17 cellular contexts compared by ENCODE assay signal in the genomic region with DNA sequence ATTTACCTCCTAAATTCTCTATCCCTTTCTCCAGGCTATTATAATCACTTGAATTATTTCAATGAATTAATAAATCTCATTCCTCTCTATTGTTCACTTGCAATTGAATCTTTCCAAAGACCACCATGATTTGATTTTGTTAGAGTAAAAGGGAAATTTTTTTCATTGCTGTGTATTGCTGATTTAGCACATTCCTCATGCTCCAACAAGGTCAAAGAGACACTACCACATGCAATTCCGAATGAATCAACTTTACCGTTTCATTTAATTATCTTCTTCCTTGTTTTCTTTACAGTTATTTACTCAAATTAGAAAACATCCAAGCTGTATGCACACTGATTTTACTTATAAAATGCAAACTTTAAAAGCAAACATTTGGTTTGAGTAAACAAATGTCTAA. TPM values are rescaled to one million over a fixed set of nuclear protein-coding genes. Genes with fewer than 3 reads are reported as not detected.
DNase-seq lines count a peak whose midpoint lies in the region; ATAC-seq and TF ChIP-seq lines count a peak whose summit lies in the region.
"Had no signal": no experiment of that assay in that cellular context is flagged by ENCODE, and none has a peak within 500 bp of the region (broad histone marks: within the 10 kb centered on the region; RNA-seq: fewer than 3 reads in every experiment).

No MANE protein-coding gene starts in this region.

- 50% methylated on average over 2 of the region's 2 CpGs for WGBS in right cardiac atrium
- 45 to 49% methylated on average over 2 of the region's 2 CpGs for WGBS in lower leg skin, 2 donors

- no peaks in the 10 kb centered on the region for H3K4me1 Mint-ChIP-seq in naive thymus-derived CD8-positive, alpha-beta T cell
- H3K4me1 Mint-ChIP-seq: central memory CD8-positive, alpha-beta T cell; naive B cell had no signal

- no peaks in the 10 kb centered on the region for H3K36me3 Mint-ChIP-seq in naive thymus-derived CD8-positive, alpha-beta T cell
- H3K36me3 Mint-ChIP-seq: naive B cell had no signal

- intact Hi-C loops in right cardiac atrium (cut with DNase I) (no loop called here), cardiac septum (cut with DNase I) (no loop called here), gastrocnemius medialis (cut with DNase I; ENCODE audit: low total_unique reads) (loop anchor here (2.0 to 5.0 kb wide), 2 partner anchors 59 to 191 kb away; partner anchors contain the start of genes MTCL3 and RNF146), lower leg skin (cut with DNase I; ENCODE audit: low total_unique reads) (no loop called here)

- peak overlapping the region; percentile 69 for H3K4me3 ChIP-seq in right cardiac atrium (ENCODE audit: low read length)
- peak overlapping the region; percentile 48 to 76 (median 61) for H3K4me3 ChIP-seq in gastrocnemius medialis
- H3K4me3 ChIP-seq in lower leg skin (ENCODE audit: low read depth, poor library complexity, severe bottlenecking): no peak overlapping the region
- H3K4me3 ChIP-seq: GM12878, thyroid gland had no signal

- TF ChIP-seq CTCF in gastrocnemius medialis (IDR thresholded peaks at IDR 0.05 in 4 of 5, conservative IDR thresholded peaks at IDR 0.05 in 1 of 5) (no peak), GM13977 (IDR thresholded peaks at IDR 0.05; ENCODE audit: extremely low read depth, insufficient read depth, missing control alignments) (no peak), lower leg skin (IDR thresholded peaks at IDR 0.05) (no peak)

- no peak overlapping the region for H3K4me3 Mint-ChIP-seq in naive thymus-derived CD8-positive, alpha-beta T cell
- H3K4me3 Mint-ChIP-seq: activated T-cell treated with anti-CD3 and anti-CD28 coated beads, Interleukin-2, amount 50 U/mL, for 24 hours; central memory CD8-positive, alpha-beta T cell; naive B cell had no signal

- H3K36me3 ChIP-seq in gastrocnemius medialis: no peaks in the 10 kb centered on the region
- H3K36me3 ChIP-seq: prostate gland, thyroid gland had no signal

- in situ Hi-C loops in gastrocnemius medialis (cut with MboI; ENCODE audit: low sequenced_read_pairs in 4 of 4) (loop anchor here in 1 of 4 donors (25.0 kb wide), 1 partner anchor 271 kb away; no protein-coding TSS in a partner anchor), GM13977 (cut with MboI; ENCODE audit: low pct_unique_long_range_greater_than_20kb, low sequenced_read_pairs, unreplicated experiment) (no loop called here)

- POLR2A ChIA-PET in naive thymus-derived CD8-positive, alpha-beta T cell (lab: Charles Lee): no interaction called here

- H3K9me3 Mint-ChIP-seq in naive thymus-derived CD8-positive, alpha-beta T cell: no peaks in the 10 kb centered on the region
- H3K9me3 Mint-ChIP-seq: activated T-cell treated with anti-CD3 and anti-CD28 coated beads, Interleukin-2, amount 50 U/mL, for 24 hours; central memory CD8-positive, alpha-beta T cell; naive B cell had no signal

- H3K9me3 ChIP-seq in right cardiac atrium (ENCODE audit: control insufficient read depth, low read length): no peaks in the 10 kb centered on the region
- no peaks in the 10 kb centered on the region for H3K9me3 ChIP-seq in gastrocnemius medialis
- H3K9me3 ChIP-seq: prostate gland, thyroid gland had no signal

- TF ChIP-seq POLR2A in gastrocnemius medialis (IDR thresholded peaks at IDR 0.05) (no peak), lower leg skin (IDR thresholded peaks at IDR 0.05) (no peak)

- no peaks in the 10 kb centered on the region for H3K27me3 ChIP-seq in right cardiac atrium (ENCODE audit: control insufficient read depth, insufficient read depth)
- no peaks in the 10 kb centered on the region for H3K27me3 ChIP-seq in gastrocnemius medialis
- H3K27me3 ChIP-seq: thyroid gland had no signal

- ATAC-seq in right cardiac atrium: no peak
- no peak for ATAC-seq in gastrocnemius medialis
- no peak for ATAC-seq in naive thymus-derived CD8-positive, alpha-beta T cell
- ATAC-seq: GM12878 had no signal

- no peak overlapping the region for H3K27ac Mint-ChIP-seq in naive thymus-derived CD8-positive, alpha-beta T cell
- H3K27ac Mint-ChIP-seq: activated T-cell treated with anti-CD3 and anti-CD28 coated beads, Interleukin-2, amount 50 U/mL, for 24 hours; naive B cell had no signal

- peaks cover 0 to 6% (median 3%) of the 10 kb centered on the region in 5 donors for H3K27me3 Mint-ChIP-seq in naive thymus-derived CD8-positive, alpha-beta T cell
- H3K27me3 Mint-ChIP-seq: activated T-cell treated with anti-CD3 and anti-CD28 coated beads, Interleukin-2, amount 50 U/mL, for 24 hours had no signal

- H3K4me1 ChIP-seq in right cardiac atrium (ENCODE audit: control insufficient read depth, insufficient read depth, low read length): peaks cover 1% of the 10 kb centered on the region
- H3K4me1 ChIP-seq in gastrocnemius medialis: peaks cover 54 to 75% of the 10 kb centered on the region in 2 donors
- H3K4me1 ChIP-seq: prostate gland, thyroid gland had no signal

- no peak overlapping the region for H3K27ac ChIP-seq in right cardiac atrium (ENCODE audit: low read length)
- peak overlapping the region; percentile 88 to 94 (median 91) for H3K27ac ChIP-seq in gastrocnemius medialis

- DNase-seq in right cardiac atrium: no peak
- no peak for DNase-seq in cardiac septum (ENCODE audit: low spot score)
- DNase-seq in iris pigment epithelial cell (ENCODE audit: low read depth): peak; percentile 9
- no peak for DNase-seq in gastrocnemius medialis
- DNase-seq in naive thymus-derived CD8-positive, alpha-beta T cell: no peak
- DNase-seq in GM13977 (ENCODE audit: low spot score): no peak
- DNase-seq in NCI-H2081 (lab: John Stamatoyannopoulos, UW): no peak
- no peak for DNase-seq in lower leg skin (ENCODE audit: low spot score in 2 of 2)
- DNase-seq: activated CD4-positive, alpha-beta T cell treated with anti-CD3 and anti-CD28 coated beads, Interleukin-2, amount 50 U/mL, for 4 hours; activated T-cell treated with anti-CD3 and anti-CD28 coated beads, Interleukin-2, amount 50 U/mL, for 24 hours; naive B cell; NCI-H2029; stimulated activated CD8-positive, alpha-beta memory T cell treated with anti-CD3 and anti-CD28 coated beads, Interleukin-4, amount 100 ng/mL, for 48 hours; thyroid gland had no signal

RNA-seq across cellular contexts. Expression of gene KIAA0408, which starts 1.0 kb away (rescaled TPM):
- total RNA-seq in right cardiac atrium: 1 to 10 TPM; 1.3 to 8.2 (median 3.8) TPM
- 2.3 TPM for polyA plus RNA-seq in right cardiac atrium
- total RNA-seq in cardiac septum: 0.51 TPM
- total RNA-seq in gastrocnemius medialis: 10 to 100 TPM; 34.0 to 57.4 (median 44.8) TPM
- total RNA-seq in naive thymus-derived CD8-positive, alpha-beta T cell: under 1 TPM; 0.63 to 0.75 TPM
- polyA plus RNA-seq in naive thymus-derived CD8-positive, alpha-beta T cell: under 1 TPM in 1 of 3 donors, not detected in 2; 0.24 TPM
- total RNA-seq in lower leg skin: 1 to 10 TPM in 3 of 4 donors, under 1 TPM in 1; 0.80 to 3.0 (median 1.8) TPM
